ENCODE assay signal across 11 cellular contexts in the genomic region with DNA sequence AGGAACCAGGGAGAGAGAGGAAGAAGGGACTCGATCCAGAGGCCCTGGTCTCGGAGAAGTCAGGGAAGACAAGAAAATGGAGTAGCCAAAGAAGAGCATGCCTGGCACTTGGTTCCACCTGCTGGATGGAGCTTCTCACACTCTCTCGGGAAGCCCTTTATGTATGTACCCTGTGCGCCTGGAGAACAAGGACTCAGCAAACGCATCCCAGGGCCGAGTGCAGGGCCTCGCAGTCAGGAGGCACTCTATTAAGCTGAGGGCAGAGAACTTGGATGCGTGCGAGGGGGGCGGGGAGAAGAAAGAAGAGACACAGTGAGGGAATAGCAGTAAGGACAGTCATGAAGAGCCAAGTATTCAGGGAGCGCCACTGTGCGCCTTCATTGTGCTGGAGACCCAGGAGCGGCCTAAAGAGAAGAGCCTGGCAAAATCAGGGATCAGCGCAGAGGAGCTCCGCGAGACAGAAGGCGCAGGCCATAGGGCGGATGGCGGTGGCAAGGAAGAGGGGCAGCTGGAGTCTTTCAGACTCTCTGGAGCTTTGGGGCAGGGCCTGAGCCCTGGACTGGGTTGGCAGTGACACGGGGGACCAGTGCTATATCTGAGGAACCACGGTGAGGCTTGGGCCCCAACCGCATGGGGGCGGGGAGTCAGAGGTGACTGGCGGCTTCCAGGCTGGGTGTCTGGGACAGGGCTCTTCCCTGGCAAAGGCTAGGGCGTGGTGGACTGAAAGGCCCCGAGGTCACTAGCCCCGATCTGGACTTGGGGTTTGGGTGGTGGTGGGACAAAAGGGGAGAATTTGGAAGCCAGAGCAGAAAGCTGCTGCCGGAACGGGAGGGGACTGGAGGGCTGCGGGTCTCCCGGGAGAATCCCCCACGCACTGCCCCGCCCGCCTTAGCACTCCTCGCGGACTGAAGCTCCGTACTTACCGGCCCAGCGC. TPM values are rescaled to one million over a fixed set of nuclear protein-coding genes. Genes with fewer than 3 reads are reported as not detected.
DNase-seq lines count a peak whose midpoint lies in the region; ATAC-seq, FAIRE-seq and TF ChIP-seq lines count a peak whose summit lies in the region.
"Had no signal": no experiment of that assay in that cellular context is flagged by ENCODE, and none has a peak within 500 bp of the region (broad histone marks: within the 10 kb centered on the region; RNA-seq: fewer than 3 reads in every experiment).

No MANE protein-coding gene starts in this region.

- no peak overlapping the region for H2AK5ac ChIP-seq in neuronal stem cell (ENCODE audit: low read depth, low read length)

- no peak for FAIRE-seq in bronchial epithelial cell (lab: Jason Lieb, UNC)
- FAIRE-seq: TTC549 had no signal

- H3K79me1 ChIP-seq in neuronal stem cell (ENCODE audit: low read depth, low read length) = no peaks in the 10 kb centered on the region

- peak overlapping the region; percentile 91 for H2AFZ ChIP-seq in neuronal stem cell (ENCODE audit: low read length)

- H3K36me3 ChIP-seq in HUES6 (ENCODE audit: control insufficient read depth, insufficient read depth, low read length) (no peaks in the 10 kb centered on the region), bronchial epithelial cell (ENCODE audit: control insufficient read depth, insufficient read depth, low read length) (no peaks in the 10 kb centered on the region), neuronal stem cell (replicated peaks in 1 of 2; ENCODE audit: control insufficient read depth in 2 of 2, insufficient read depth in 2 of 2, low read length in 2 of 2) (no peaks in the 10 kb centered on the region)

- peaks cover 34% of the 10 kb centered on the region for H3K27me3 ChIP-seq in HUES6 (ENCODE audit: control insufficient read depth, insufficient read depth, low read length)
- no peaks in the 10 kb centered on the region for H3K27me3 ChIP-seq in bronchial epithelial cell (ENCODE audit: control insufficient read depth, insufficient read depth, low read length)
- H3K27me3 ChIP-seq in neuronal stem cell (ENCODE audit: control insufficient read depth in 3 of 3, insufficient read depth in 3 of 3, low read depth in 1 of 3, low read length in 3 of 3) = peaks cover 0 to 11% (median 0%) of the 10 kb centered on the region in 3 experiments

- no peak overlapping the region for H3K23ac ChIP-seq in neuronal stem cell (ENCODE audit: low read depth, low read length, poor library complexity)

- no peak overlapping the region for H3K18ac ChIP-seq in neuronal stem cell (ENCODE audit: low read length)

- H4K8ac ChIP-seq in neuronal stem cell (ENCODE audit: low read depth, low read length) = no peak overlapping the region

- ATAC-seq in GM19463 (IDR thresholded peaks at IDR 0.05; ENCODE audit: unreplicated experiment) (no peak), HG03565 (IDR thresholded peaks at IDR 0.05; ENCODE audit: unreplicated experiment) (no peak)

- no peak overlapping the region for H2BK12ac ChIP-seq in neuronal stem cell (ENCODE audit: low read length)

- no peak overlapping the region for H3K14ac ChIP-seq in neuronal stem cell (ENCODE audit: low read length)

- DNase-seq in ELF-1 (ENCODE audit: low read depth, low spot score) (peak; percentile 76), bronchial epithelial cell (ENCODE audit: low read depth) (no peak), neuronal stem cell (ENCODE audit: low spot score) (no peak), medulla oblongata (ENCODE audit: extremely low spot score) (no peak), posterior cingulate gyrus (no peak)
- DNase-seq: hippocampal formation; stimulated activated CD4-positive, alpha-beta T cell treated with anti-CD3 and anti-CD28 coated beads, Interleukin-1b, Interleukin-23, amount 100 ng/mL, for 48 hours had no signal

- peak; percentile 8 for TF ChIP-seq CTCF in bronchial epithelial cell (IDR thresholded peaks at IDR 0.05; ENCODE audit: insufficient read depth, low read length, severe bottlenecking)

- H2BK15ac ChIP-seq in neuronal stem cell (ENCODE audit: low read length) = no peak overlapping the region

- intact Hi-C loops in posterior cingulate gyrus (cut with DNase I) = no loop called here

- no peak overlapping the region for H2BK120ac ChIP-seq in neuronal stem cell (ENCODE audit: low read depth, low read length)

- H3K4me1 ChIP-seq in HUES6 (ENCODE audit: control insufficient read depth, insufficient read depth, low read length) = peaks cover 32% of the 10 kb centered on the region
- peaks cover 1 to 2% of the 10 kb centered on the region in 2 donors for H3K4me1 ChIP-seq in neuronal stem cell (ENCODE audit: control insufficient read depth in 2 of 2, insufficient read depth in 1 of 2, low read depth in 1 of 2, low read length in 2 of 2)

- H3K9ac ChIP-seq in HUES6 (ENCODE audit: low read length) = no peak overlapping the region
- H3K9ac ChIP-seq in neuronal stem cell (ENCODE audit: low read depth, low read length, poor library complexity) = no peak overlapping the region

- H3K9me3 ChIP-seq in HUES6 (ENCODE audit: control insufficient read depth, insufficient read depth, low read depth, low read length) (no peaks in the 10 kb centered on the region; the same call in 1 of the 2 replicates), neuronal stem cell (replicated peaks in 1 of 2; ENCODE audit: control insufficient read depth in 2 of 2, insufficient read depth in 1 of 2, low read depth in 1 of 2, low read length in 2 of 2) (no peaks in the 10 kb centered on the region)

- H2BK5ac ChIP-seq in neuronal stem cell (ENCODE audit: low read length) = no peak overlapping the region

- H3K27ac ChIP-seq in HUES6 (ENCODE audit: low read depth, low read length) (no peak overlapping the region), neuronal stem cell (replicated peaks; ENCODE audit: low read length) (no peak overlapping the region)

- H3K4ac ChIP-seq in neuronal stem cell (ENCODE audit: low read length) = no peak overlapping the region

- H3K4me3 ChIP-seq in HUES6 (ENCODE audit: low read depth, low read length) (peak overlapping the region; percentile 95), bronchial epithelial cell (ENCODE audit: low read depth, low read length) (no peak overlapping the region), neuronal stem cell (ENCODE audit: low read length in 2 of 2) (no peak overlapping the region)

- H4K91ac ChIP-seq in neuronal stem cell (ENCODE audit: low read depth, low read length, poor library complexity) = no peak overlapping the region

- no CpG with 5 or more reads among the region's 39 CpGs for WGBS in neuronal stem cell (ENCODE audit: extremely low coverage in 2 of 2, insufficient read length in 2 of 2, insufficient replicate concordance in 1 of 2), 2 donors

- H3K4me2 ChIP-seq in neuronal stem cell (ENCODE audit: insufficient read depth, low read length, poor library complexity, severe bottlenecking) = peak overlapping the region; percentile 19

RNA-seq across cellular contexts. Expression of gene SEPTIN6, which starts 1.9 kb away (rescaled TPM):
- 1.6 and 1.7 TPM in 2 replicates for total RNA-seq in bronchial epithelial cell
- polyA plus RNA-seq in neuronal stem cell (2013, experiment 1 of 2) = 24.3 TPM
- polyA plus RNA-seq in neuronal stem cell (2013, experiment 2 of 2) = 25.3 TPM
